26 cellular contexts compared by ENCODE assay signal in genomic region chr12:69269736-69270135, GRCh38. TPM values are rescaled to one million over a fixed set of nuclear protein-coding genes. Genes with fewer than 3 reads are reported as not detected.
DNase-seq lines count a peak whose midpoint lies in the region; ATAC-seq, FAIRE-seq and TF ChIP-seq lines count a peak whose summit lies in the region.
"Had no signal": no experiment of that assay in that cellular context is flagged by ENCODE, and none has a peak within 500 bp of the region (broad histone marks: within the 10 kb centered on the region; RNA-seq: fewer than 3 reads in every experiment).

No MANE protein-coding gene starts in this region.

- no peak overlapping the region for H3K27ac Mint-ChIP-seq in activated naive CD8-positive, alpha-beta T cell treated with anti-CD3 and anti-CD28 coated beads, Interleukin-2, amount 50 U/mL, for 24 hours
- H3K27ac Mint-ChIP-seq: B cell; CD4-positive, alpha-beta T cell; CD8-positive, alpha-beta T cell had no signal

- H3K4me1 Mint-ChIP-seq in activated naive CD8-positive, alpha-beta T cell treated with anti-CD3 and anti-CD28 coated beads, Interleukin-2, amount 50 U/mL, for 24 hours, result peaks cover 33% of the 10 kb centered on the region
- H3K4me1 Mint-ChIP-seq: B cell had no signal

- no peak for TF ChIP-seq RAD21 in A549 (conservative IDR thresholded peaks at IDR 0.05 in 1 of 2, IDR thresholded peaks at IDR 0.05 in 1 of 2)

- BruUV-seq in OCI-LY7 (replicated peaks; lab: Mats Ljungman, UMichigan) (TSS peak; percentile 2), endothelial cell of umbilical vein (replicated peaks; lab: Mats Ljungman, UMichigan) (TSS peak; percentile 23)

- H3K9ac ChIP-seq in endothelial cell of umbilical vein (replicated peaks; ENCODE audit: extremely low read depth, insufficient read depth, low read length), result no peak overlapping the region
- H3K9ac ChIP-seq: BLaER1 treated with 17β-estradiol and CSF1 and Interleukin-3, amounts not matched to agents 10 nM and 100 nM had no signal

- no peaks in the 10 kb centered on the region for H3K27me3 ChIP-seq in endothelial cell of umbilical vein (ENCODE audit: control insufficient read depth in 2 of 2, insufficient read depth in 2 of 2, low read length in 2 of 2)
- H3K27me3 ChIP-seq: BLaER1 treated with 17β-estradiol and CSF1 and Interleukin-3, amounts not matched to agents 10 nM and 100 nM had no signal

- H3K9me3 Mint-ChIP-seq in activated naive CD8-positive, alpha-beta T cell treated with anti-CD3 and anti-CD28 coated beads, Interleukin-2, amount 50 U/mL, for 24 hours, result no peaks in the 10 kb centered on the region
- H3K9me3 Mint-ChIP-seq: CD4-positive, alpha-beta T cell; CD8-positive, alpha-beta T cell had no signal

- DNase-seq in A549 (ENCODE audit: low read depth in 1 of 2, low spot score in 1 of 2) (no peak), OCI-LY7 (ENCODE audit: low spot score) (no peak), endothelial cell of umbilical vein (ENCODE audit: low read depth, low spot score) (no peak), NCI-H1092 treated with DMSO at 0.1 percent for 48 hours (lab: John Stamatoyannopoulos, UW) (no peak), DMS 273 (lab: John Stamatoyannopoulos, UW; ENCODE audit: unreplicated experiment) (no peak)
- no peak for DNase-seq in activated naive CD8-positive, alpha-beta T cell treated with anti-CD3 and anti-CD28 coated beads, Interleukin-2, amount 50 U/mL, for 24 hours
- DNase-seq: 8988T; AML-193; Caco-2; Calu3; CD4-positive, alpha-beta T cell; CD8-positive, alpha-beta T cell; DMS 273 treated with DMSO at 0.1 percent for 48 hours; DMS153; DMS53; DMS79 treated with DMSO at 0.1 percent for 48 hours; GF-D8 had no signal

- TF ChIP-seq POLR2A in A549 (IDR thresholded peaks at IDR 0.05; ENCODE audit: low read length) (no peak), endothelial cell of umbilical vein (IDR thresholded peaks at IDR 0.05; ENCODE audit: low read depth, low read length) (no peak)

- H3K36me3 ChIP-seq in HEK293 (ENCODE audit: control insufficient read depth in 2 of 2, insufficient read depth in 1 of 2, low read length in 2 of 2) (peaks cover 20 to 29% of the 10 kb centered on the region in 2 experiments; a peak in 2 of 3 replicates), OCI-LY7 (ENCODE audit: insufficient read depth, low read length) (peaks cover 81% of the 10 kb centered on the region), endothelial cell of umbilical vein (ENCODE audit: control insufficient read depth in 2 of 2, extremely low read depth in 1 of 2, insufficient read depth in 2 of 2, low read length in 2 of 2) (peaks cover 0 to 11% of the 10 kb centered on the region in 2 experiments)

- FAIRE-seq in A549 (lab: Jason Lieb, UNC), result peak; percentile 89
- FAIRE-seq in endothelial cell of umbilical vein (lab: Jason Lieb, UNC), result no peak
- FAIRE-seq: A204.1, D721Med, G401.6, GM18507 had no signal

- H3K79me2 ChIP-seq in OCI-LY7 (ENCODE audit: insufficient read depth, low read depth, low read length) (peaks cover 5% of the 10 kb centered on the region; the same call in 1 of the 2 replicates), endothelial cell of umbilical vein (ENCODE audit: control insufficient read depth, insufficient read depth, low read length) (no peaks in the 10 kb centered on the region)

- CTCF ChIA-PET in A549 (lab: Yijun Ruan, JAX), result interaction anchor here (0.6 to 1.4 kb wide), 4 partner anchors 9 to 28 kb away, joined by 3 to 4 read pairs (median 3); no protein-coding TSS in a partner anchor
- CTCF ChIA-PET in HEK293 (lab: Yijun Ruan, JAX), result interaction anchor here (1.1 to 2.0 kb wide), 3 partner anchors 13 to 113 kb away, joined by 4 to 5 read pairs (median 4); no protein-coding TSS in a partner anchor
- CTCF ChIA-PET in OCI-LY7 (lab: Charles Lee; ENCODE audit: unreplicated experiment), result no interaction called here
- CTCF ChIA-PET in endothelial cell of umbilical vein (lab: Charles Lee), result interaction anchor here (0.6 to 1.5 kb wide), 5 partner anchors 9 to 370 kb away, joined by 3 read pairs; no protein-coding TSS in a partner anchor

- H3K4me3 ChIP-seq in A549 (no peak overlapping the region), HEK293 (ENCODE audit: low read depth, low read length) (no peak overlapping the region), OCI-LY7 (ENCODE audit: low read depth, low read length, poor library complexity, severe bottlenecking) (no peak overlapping the region), endothelial cell of umbilical vein (replicated peaks in 1 of 3; ENCODE audit: insufficient read depth in 1 of 3, low read depth in 1 of 3, low read length in 3 of 3) (no peak overlapping the region)
- H3K4me3 ChIP-seq: BLaER1 treated with 17β-estradiol and CSF1 and Interleukin-3, amounts not matched to agents 10 nM and 100 nM had no signal

- no peaks in the 10 kb centered on the region for H3K9me1 ChIP-seq in endothelial cell of umbilical vein (replicated peaks; ENCODE audit: control insufficient read depth, extremely low read depth, insufficient read depth, low read length)

- dilution Hi-C loops in endothelial cell of umbilical vein (cut with MboI; ENCODE audit: extremely low pct_ligation_motif_present, low sequenced_read_pairs), result no loop called here

- no peak for TF ChIP-seq EP300 in A549 (IDR thresholded peaks at IDR 0.05)

- H2AFZ ChIP-seq in OCI-LY7 (ENCODE audit: low read length) (no peak overlapping the region), endothelial cell of umbilical vein (ENCODE audit: low read depth, low read length) (no peak overlapping the region)

- H3K4me1 ChIP-seq in A549 (peaks cover 19% of the 10 kb centered on the region), HEK293 (ENCODE audit: control insufficient read depth, insufficient read depth, low read length) (peaks cover 7% of the 10 kb centered on the region; the same call in 1 of the 2 replicates), OCI-LY7 (ENCODE audit: insufficient read depth, low read length, poor library complexity, severe bottlenecking) (no peaks in the 10 kb centered on the region), endothelial cell of umbilical vein (ENCODE audit: control insufficient read depth, extremely low read depth, insufficient read depth, low read length) (peaks cover 11% of the 10 kb centered on the region)
- H3K4me1 ChIP-seq: Caco-2 had no signal

- POLR2A ChIA-PET in A549 (lab: Yijun Ruan, JAX) (no interaction called here), HEK293 (lab: Yijun Ruan, JAX) (no interaction called here), OCI-LY7 (lab: Charles Lee) (interaction anchor here (0.8 to 1.4 kb wide), 3 partner anchors 15 to 94 kb away, joined by 3 to 5 read pairs (median 3); no protein-coding TSS in a partner anchor), endothelial cell of umbilical vein (lab: Charles Lee) (no interaction called here)

- no peak for ATAC-seq in A549
- no peak for ATAC-seq in activated naive CD8-positive, alpha-beta T cell treated with anti-CD3 and anti-CD28 coated beads, Interleukin-2, amount 50 U/mL, for 24 hours
- no peak for ATAC-seq in GM18502 (IDR thresholded peaks at IDR 0.05; ENCODE audit: poor library complexity, unreplicated experiment)
- ATAC-seq: CD8-positive, alpha-beta T cell had no signal

- no peak for TF ChIP-seq CTCF in A549 (IDR thresholded peaks at IDR 0.05)
- no peak for TF ChIP-seq CTCF in HEK293 (tag by site-specific recombination; IDR thresholded peaks at IDR 0.05)
- TF ChIP-seq CTCF in OCI-LY7 (conservative IDR thresholded peaks at IDR 0.05; ENCODE audit: low read length), result no peak
- no peak for TF ChIP-seq CTCF in endothelial cell of umbilical vein (IDR thresholded peaks at IDR 0.05; ENCODE audit: extremely low read depth in 1 of 2, insufficient read depth in 1 of 2, low read depth in 1 of 2, low read length in 2 of 2)

- no peak overlapping the region for H3K4me3 Mint-ChIP-seq in activated naive CD8-positive, alpha-beta T cell treated with anti-CD3 and anti-CD28 coated beads, Interleukin-2, amount 50 U/mL, for 24 hours
- H3K4me3 Mint-ChIP-seq: B cell; CD4-positive, alpha-beta T cell; CD8-positive, alpha-beta T cell had no signal

- H4K20me1 ChIP-seq in OCI-LY7 (ENCODE audit: insufficient read depth, low read length) (no peaks in the 10 kb centered on the region; the same call in 1 of the 2 replicates), endothelial cell of umbilical vein (replicated peaks; ENCODE audit: control insufficient read depth, extremely low read depth, insufficient read depth, low read length) (no peaks in the 10 kb centered on the region)

- intact Hi-C loops in OCI-LY7 (cut with micrococcal nuclease; ENCODE audit: unreplicated experiment), result no loop called here
- intact Hi-C loops in endothelial cell of umbilical vein (cut with micrococcal nuclease), result no loop called here

- no peak overlapping the region for H3K4me2 ChIP-seq in A549
- no peak overlapping the region for H3K4me2 ChIP-seq in OCI-LY7 (ENCODE audit: low read length)
- no peak overlapping the region for H3K4me2 ChIP-seq in endothelial cell of umbilical vein (ENCODE audit: insufficient read depth, low read length)
- H3K4me2 ChIP-seq: BLaER1 treated with 17β-estradiol and CSF1 and Interleukin-3, amounts not matched to agents 10 nM and 100 nM had no signal

- no peak overlapping the region for H3K27ac ChIP-seq in A549
- no peak overlapping the region for H3K27ac ChIP-seq in HEK293 (ENCODE audit: extremely low read depth, low read depth, low read length)
- H3K27ac ChIP-seq in OCI-LY7 (ENCODE audit: low read depth, low read length, poor library complexity, severe bottlenecking), result no peak overlapping the region
- H3K27ac ChIP-seq in endothelial cell of umbilical vein (ENCODE audit: insufficient read depth, low read depth, low read length), result no peak overlapping the region
- H3K27ac ChIP-seq: BLaER1 treated with 17β-estradiol and CSF1 and Interleukin-3, amounts not matched to agents 10 nM and 100 nM; C4-2B had no signal

- WGBS in A549 (ENCODE audit: missing lambda C conversion rate), result 87% methylated on average over 2 of the region's 2 CpGs

- peaks cover 44% of the 10 kb centered on the region for H3K36me3 Mint-ChIP-seq in activated naive CD8-positive, alpha-beta T cell treated with anti-CD3 and anti-CD28 coated beads, Interleukin-2, amount 50 U/mL, for 24 hours (ENCODE audit: low read depth)

- H3K9me3 ChIP-seq in A549, result no peaks in the 10 kb centered on the region
- H3K9me3 ChIP-seq in HEK293 (ENCODE audit: control insufficient read depth, insufficient read depth, low read depth, low read length), result no peaks in the 10 kb centered on the region
- H3K9me3 ChIP-seq in OCI-LY7 (ENCODE audit: low read length), result no peaks in the 10 kb centered on the region
- no peaks in the 10 kb centered on the region for H3K9me3 ChIP-seq in endothelial cell of umbilical vein (replicated peaks; ENCODE audit: control insufficient read depth, insufficient read depth, low read length)
- H3K9me3 ChIP-seq: BLaER1 treated with 17β-estradiol and CSF1 and Interleukin-3, amounts not matched to agents 10 nM and 100 nM; Caco-2 had no signal

- H3K9me2 ChIP-seq in OCI-LY7 (ENCODE audit: insufficient read depth, low read length), result no peaks in the 10 kb centered on the region

- H3K27me3 Mint-ChIP-seq in activated naive CD8-positive, alpha-beta T cell treated with anti-CD3 and anti-CD28 coated beads, Interleukin-2, amount 50 U/mL, for 24 hours, result no peaks in the 10 kb centered on the region
- H3K27me3 Mint-ChIP-seq: B cell; CD4-positive, alpha-beta T cell had no signal

RNA-seq across cellular contexts. Expression of gene CPSF6, which starts 30.4 kb away (rescaled TPM):
- 55.0 and 77.2 TPM in 2 replicates for polyA plus RNA-seq in A549 (2011; rRNA removed)
- polyA plus RNA-seq in A549 (2012; cell fraction: cytosol; rRNA removed), result 62.9 and 67.2 TPM in 2 replicates
- polyA plus RNA-seq in A549 (2012; cell fraction: nucleus; rRNA removed), result 64.4 and 64.7 TPM in 2 replicates
- polyA plus RNA-seq in A549 (2017; fragmentation: RNase III; extraction: RNeasy Plus Mini Kit Qiagen cat#74134 plus additional on column Dnase treatment), result 80.8 to 89.3 TPM (median 84.3 TPM) in 3 replicates
- 73.6 and 74.9 TPM in 2 replicates for polyA minus RNA-seq in A549 (2011; rRNA and poly(A)+ RNA removed)
- total RNA-seq in OCI-LY7 (2014; rRNA removed; shearing (Covaris generic)), result 90.4 and 207 TPM in 2 replicates
- 163 and 165 TPM in 2 replicates for total RNA-seq in OCI-LY7 (2022)
- 86.2 and 91.7 TPM in 2 replicates for total RNA-seq in endothelial cell of umbilical vein
- polyA plus RNA-seq in endothelial cell of umbilical vein, result 53.8 and 55.8 TPM in 2 replicates
- 39.1 and 41.8 TPM in 2 replicates for polyA plus RNA-seq in endothelial cell of umbilical vein (2011; cell fraction: cytosol; rRNA removed)
- 65.2 and 82.8 TPM in 2 replicates for polyA plus RNA-seq in endothelial cell of umbilical vein (2011; cell fraction: nucleus; rRNA removed)
- 72.0 and 120 TPM in 2 replicates for polyA plus RNA-seq in endothelial cell of umbilical vein (2012)
- polyA minus RNA-seq in endothelial cell of umbilical vein, result 66.2 and 72.7 TPM in 2 replicates
- 52.5 TPM for polyA minus RNA-seq in endothelial cell of umbilical vein (2011; cell fraction: cytosol; rRNA and poly(A)+ RNA removed)
- 75.4 and 77.7 TPM in 2 replicates for polyA minus RNA-seq in endothelial cell of umbilical vein (2011; cell fraction: nucleus; rRNA and poly(A)+ RNA removed)
